In the genomic region with DNA sequence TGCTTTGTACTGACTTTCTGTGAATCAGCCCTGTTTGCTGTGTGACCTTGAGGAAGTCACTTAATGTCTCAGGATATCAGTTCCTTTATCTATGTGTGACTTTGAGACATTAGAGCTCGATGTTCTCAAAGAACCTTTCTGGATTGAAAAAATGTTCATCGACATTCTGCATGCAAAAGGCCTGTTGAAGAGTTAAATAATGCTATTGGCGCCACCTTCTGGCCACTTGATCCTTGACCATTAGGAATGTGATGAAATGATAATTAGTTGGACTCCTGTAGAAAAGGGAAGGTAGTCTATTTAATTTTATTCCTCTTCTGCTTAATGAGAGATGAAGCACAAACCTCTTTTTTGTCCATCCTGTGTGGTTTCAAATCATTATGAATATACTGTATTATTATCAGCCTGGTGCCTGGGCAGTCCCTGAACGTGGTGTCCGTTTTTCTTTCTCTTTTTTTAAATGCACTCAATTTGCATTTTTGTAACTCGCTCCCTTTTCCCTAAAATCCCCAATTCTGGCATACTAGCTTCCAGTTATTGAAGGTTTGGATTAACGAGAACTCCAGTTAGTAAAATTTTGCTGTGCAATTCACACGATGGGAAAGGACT, we compare ENCODE assay signal across 9 cellular contexts. TPM values are rescaled to one million over a fixed set of nuclear protein-coding genes. Genes with fewer than 3 reads are reported as not detected.
DNase-seq lines count a peak whose midpoint lies in the region; ATAC-seq and TF ChIP-seq lines count a peak whose summit lies in the region.
"Had no signal": no experiment of that assay in that cellular context is flagged by ENCODE, and none has a peak within 500 bp of the region (broad histone marks: within the 10 kb centered on the region; RNA-seq: fewer than 3 reads in every experiment).

No MANE protein-coding gene starts in this region.

- TF ChIP-seq POLR2A in breast epithelium (IDR thresholded peaks at IDR 0.05) = no peak

- intact Hi-C loops in breast epithelium (cut with DNase I; ENCODE audit: low total_unique reads) = no loop called here

- no peak for ATAC-seq in HG02852 (IDR thresholded peaks at IDR 0.05; ENCODE audit: unreplicated experiment)

- no peaks in the 10 kb centered on the region for H3K4me1 ChIP-seq in breast epithelium

- H3K27ac ChIP-seq in breast epithelium = no peak overlapping the region

- peak; percentile 25 to 67 (median 60) for TF ChIP-seq CTCF in breast epithelium (IDR thresholded peaks at IDR 0.05)

- DNase-seq in NCI-H510A treated with DMSO at 0.1 percent for 48 hours (lab: John Stamatoyannopoulos, UW) = peak; percentile 66
- no peak for DNase-seq in NCI-H510A (lab: John Stamatoyannopoulos, UW)
- peak; percentile 76 for DNase-seq in NAMALWA (ENCODE audit: low spot score)
- peak; percentile 64 for DNase-seq in SK-N-DZ (ENCODE audit: low spot score)
- DNase-seq in breast epithelium (ENCODE audit: low spot score in 2 of 2) = peak in 1 of 2 donors; percentile 45
- DNase-seq in kidney tubule cell (ENCODE audit: low spot score) = peak; percentile 68
- peak; percentile 19 for DNase-seq in stimulated activated CD8-positive, alpha-beta memory T cell treated with anti-CD3 and anti-CD28 coated beads, Interleukin-15, amount 100 ng/mL, for 1 hour (ENCODE audit: low read depth)

- H3K4me3 ChIP-seq in breast epithelium = no peak overlapping the region

- H3K36me3 ChIP-seq in breast epithelium = no peaks in the 10 kb centered on the region

- no peaks in the 10 kb centered on the region for H3K9me3 ChIP-seq in breast epithelium

- no peaks in the 10 kb centered on the region for H3K27me3 ChIP-seq in breast epithelium

RNA-seq across cellular contexts. Expression of gene ELF5, which starts 20.7 kb away (rescaled TPM):
- polyA plus RNA-seq in SK-N-DZ (2014; cell fraction: cytosol; rRNA removed) = not detected in 2 replicates
- polyA plus RNA-seq in SK-N-DZ (2014; cell fraction: nucleus; rRNA removed) = not detected in 2 replicates
- total RNA-seq in breast epithelium = 10 to 100 TPM in 2 of 3 donors, not detected in 1; 18.7 to 32.5 TPM
- total RNA-seq: CD8-positive, alpha-beta memory T cell had no signal
- polyA plus RNA-seq: CD8-positive, alpha-beta memory T cell had no signal

RNA-seq across cellular contexts. Expression of gene CAT, which starts 54.2 kb away (rescaled TPM):
- polyA plus RNA-seq in SK-N-DZ (2014; cell fraction: cytosol; rRNA removed) = 27.7 and 29.9 TPM in 2 replicates
- 29.5 and 36.5 TPM in 2 replicates for polyA plus RNA-seq in SK-N-DZ (2014; cell fraction: nucleus; rRNA removed)
- 100 to 1,000 TPM; 177 to 469 (median 190) TPM for total RNA-seq in breast epithelium
